Comparison of ENCODE assay signal across 10 cellular contexts in genomic region chr11:70158201-70158600, GRCh38. TPM values are rescaled to one million over a fixed set of nuclear protein-coding genes. Genes with fewer than 3 reads are reported as not detected.
DNase-seq lines count a peak whose midpoint lies in the region; ATAC-seq, FAIRE-seq and TF ChIP-seq lines count a peak whose summit lies in the region.
"Had no signal": no experiment of that assay in that cellular context is flagged by ENCODE, and none has a peak within 500 bp of the region (broad histone marks: within the 10 kb centered on the region; RNA-seq: fewer than 3 reads in every experiment).

No MANE protein-coding gene starts in this region.

- peaks cover 0 to 5% (median 0%) of the 10 kb centered on the region in 4 donors for H3K4me1 ChIP-seq in transverse colon

- no peak overlapping the region for H3K4me3 ChIP-seq in fibroblast of pulmonary artery (replicated peaks; ENCODE audit: low read depth, low read length)
- H3K4me3 ChIP-seq in transverse colon, result no peak overlapping the region

- H3K27ac ChIP-seq in transverse colon, result no peak overlapping the region

- intact Hi-C loops in transverse colon (cut with DNase I; ENCODE audit: low total_unique reads), result no loop called here

- no peaks in the 10 kb centered on the region for H3K4me1 Mint-ChIP-seq in activated CD8-positive, alpha-beta memory T cell treated with anti-CD3 and anti-CD28 coated beads, Interleukin-2, amount 10 ng/mL, durations not matched to agents 7 days and 5 days
- H3K4me1 Mint-ChIP-seq in type B pancreatic cell (ENCODE audit: unreplicated experiment), result peaks cover 5% of the 10 kb centered on the region

- TF ChIP-seq POLR2A in transverse colon (IDR thresholded peaks at IDR 0.05), result no peak

- no peak for DNase-seq in activated CD8-positive, alpha-beta memory T cell treated with anti-CD3 and anti-CD28 coated beads, Interleukin-2, amount 10 ng/mL, durations not matched to agents 7 days and 5 days
- no peak for DNase-seq in activated CD8-positive, alpha-beta memory T cell treated with anti-CD3 and anti-CD28 coated beads for 24 hours
- peak; percentile 48 for DNase-seq in RCC 7860 (ENCODE audit: low spot score)
- peak; percentile 8 for DNase-seq in fibroblast of pulmonary artery (ENCODE audit: low read depth)
- no peak for DNase-seq in type B pancreatic cell (ENCODE audit: extremely low spot score, unreplicated experiment)
- DNase-seq in transverse colon, result no peak
- DNase-seq in NCI-H226, result no peak
- DNase-seq in GM19240 (ENCODE audit: insufficient read length, low spot score), result no peak
- DNase-seq: activated gamma-delta T cell had no signal

- H3K27me3 Mint-ChIP-seq in activated CD8-positive, alpha-beta memory T cell treated with anti-CD3 and anti-CD28 coated beads, Interleukin-2, amount 10 ng/mL, durations not matched to agents 7 days and 5 days, result no peaks in the 10 kb centered on the region
- no peaks in the 10 kb centered on the region for H3K27me3 Mint-ChIP-seq in type B pancreatic cell

- no peak for FAIRE-seq in RCC 7860 (lab: Jason Lieb, UNC)

- CTCF ChIA-PET in activated CD8-positive, alpha-beta memory T cell treated with anti-CD3 and anti-CD28 coated beads, Interleukin-2, amount 10 ng/mL, durations not matched to agents 7 days and 5 days (lab: Charles Lee), result interaction anchor here (1.1 kb wide), 1 partner anchor 15 kb away, joined by 3 read pairs; no protein-coding TSS in a partner anchor

- H3K9me3 ChIP-seq in transverse colon, result no peaks in the 10 kb centered on the region

- no peak overlapping the region for H3K4me3 Mint-ChIP-seq in activated CD8-positive, alpha-beta memory T cell treated with anti-CD3 and anti-CD28 coated beads, Interleukin-2, amount 10 ng/mL, durations not matched to agents 7 days and 5 days
- no peak overlapping the region for H3K4me3 Mint-ChIP-seq in type B pancreatic cell

- H3K27me3 ChIP-seq in transverse colon, result no peaks in the 10 kb centered on the region

- 56 to 80% methylated on average over 2 to 8 of the region's 8 CpGs for WGBS in transverse colon (ENCODE audit: low coverage in 1 of 2), 2 donors

- peak; percentile 16 for ATAC-seq in activated CD8-positive, alpha-beta memory T cell treated with anti-CD3 and anti-CD28 coated beads, Interleukin-2, amount 10 ng/mL, durations not matched to agents 7 days and 5 days
- ATAC-seq: sciatic nerve had no signal

- TF ChIP-seq EP300 in transverse colon (IDR thresholded peaks at IDR 0.05; ENCODE audit: low read depth), result no peak

- H3K9me3 Mint-ChIP-seq in activated CD8-positive, alpha-beta memory T cell treated with anti-CD3 and anti-CD28 coated beads, Interleukin-2, amount 10 ng/mL, durations not matched to agents 7 days and 5 days (ENCODE audit: low read depth), result no peaks in the 10 kb centered on the region
- H3K9me3 Mint-ChIP-seq in type B pancreatic cell, result no peaks in the 10 kb centered on the region

- no peaks in the 10 kb centered on the region for H3K36me3 Mint-ChIP-seq in activated CD8-positive, alpha-beta memory T cell treated with anti-CD3 and anti-CD28 coated beads, Interleukin-2, amount 10 ng/mL, durations not matched to agents 7 days and 5 days
- no peaks in the 10 kb centered on the region for H3K36me3 Mint-ChIP-seq in type B pancreatic cell

- H3K27ac Mint-ChIP-seq in activated CD8-positive, alpha-beta memory T cell treated with anti-CD3 and anti-CD28 coated beads, Interleukin-2, amount 10 ng/mL, durations not matched to agents 7 days and 5 days, result no peak overlapping the region
- no peak overlapping the region for H3K27ac Mint-ChIP-seq in type B pancreatic cell

- TF ChIP-seq CTCF in fibroblast of pulmonary artery (IDR thresholded peaks at IDR 0.05; ENCODE audit: low read length, missing control alignments) (peak; percentile 31), type B pancreatic cell (conservative IDR thresholded peaks at IDR 0.05) (peak; percentile 66), transverse colon (IDR thresholded peaks at IDR 0.05) (no peak)

- no peaks in the 10 kb centered on the region for H3K36me3 ChIP-seq in transverse colon

- in situ Hi-C loops in transverse colon (cut with MboI; ENCODE audit: low pct_ligation_motif_present in 1 of 4, low pct_unique_long_range_greater_than_20kb in 1 of 4, low sequenced_read_pairs in 3 of 4), result no loop called here

RNA-seq across cellular contexts. Expression of gene FADD, which starts 44.9 kb away (rescaled TPM):
- total RNA-seq in activated CD8-positive, alpha-beta memory T cell treated with anti-CD3 and anti-CD28 coated beads, Interleukin-2, amount 10 ng/mL, durations not matched to agents 7 days and 5 days, result 10 to 100 TPM; 37.4 to 41.4 TPM
- total RNA-seq in type B pancreatic cell (ENCODE audit: low replicate concordance), result 24.0 TPM in 2 replicates
- 10 to 100 TPM; 24.5 to 42.3 (median 31.5) TPM for total RNA-seq in transverse colon

Comparison
In these comparisons a context has a peak if more than half of its experiments do, and no peak if none do; other contexts are left out.
1. DNase-seq: peak in RCC 7860 (single experiment) and fibroblast of pulmonary artery (single experiment); none in activated CD8-positive, alpha-beta memory T cell treated with anti-CD3 and anti-CD28 coated beads, Interleukin-2, amount 10 ng/mL, durations not matched to agents 7 days and 5 days (single experiment), activated CD8-positive, alpha-beta memory T cell treated with anti-CD3 and anti-CD28 coated beads for 24 hours (single experiment), type B pancreatic cell (single experiment), transverse colon (single experiment), NCI-H226 (single experiment) and GM19240 (single experiment).
2. CTCF ChIP-seq: peak in fibroblast of pulmonary artery (single experiment) and type B pancreatic cell (single experiment); none in transverse colon (0 of 5).